ENCODE assay signal across 1 cellular context in the genomic region with DNA sequence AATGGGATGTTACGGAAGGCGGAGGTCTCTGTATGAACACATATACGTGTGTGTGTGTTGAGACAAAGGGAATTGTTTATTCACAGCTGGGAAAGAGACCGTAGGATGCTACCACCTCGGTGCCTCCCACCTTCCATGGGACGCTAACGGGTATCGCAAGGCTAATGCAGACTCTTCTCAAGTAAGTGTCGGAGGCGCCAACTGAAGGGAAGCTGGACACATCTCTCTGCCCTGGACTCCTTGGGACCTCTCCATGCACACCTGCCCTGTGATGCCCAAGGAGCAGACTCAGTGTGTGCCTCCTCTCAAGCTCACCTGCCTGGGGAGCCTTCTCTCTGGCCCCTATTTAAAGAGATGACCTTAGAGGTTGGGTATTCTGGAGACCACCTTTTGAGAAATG.
TF ChIP-seq lines count a peak whose summit lies in the region.

No MANE protein-coding gene starts in this region.

TF ChIP-seq in WTC11, 78 proteins besides CTCF, POLR2A, EP300 and RAD21 (continued from another document):
- TF ChIP-seq, protein P1, sequence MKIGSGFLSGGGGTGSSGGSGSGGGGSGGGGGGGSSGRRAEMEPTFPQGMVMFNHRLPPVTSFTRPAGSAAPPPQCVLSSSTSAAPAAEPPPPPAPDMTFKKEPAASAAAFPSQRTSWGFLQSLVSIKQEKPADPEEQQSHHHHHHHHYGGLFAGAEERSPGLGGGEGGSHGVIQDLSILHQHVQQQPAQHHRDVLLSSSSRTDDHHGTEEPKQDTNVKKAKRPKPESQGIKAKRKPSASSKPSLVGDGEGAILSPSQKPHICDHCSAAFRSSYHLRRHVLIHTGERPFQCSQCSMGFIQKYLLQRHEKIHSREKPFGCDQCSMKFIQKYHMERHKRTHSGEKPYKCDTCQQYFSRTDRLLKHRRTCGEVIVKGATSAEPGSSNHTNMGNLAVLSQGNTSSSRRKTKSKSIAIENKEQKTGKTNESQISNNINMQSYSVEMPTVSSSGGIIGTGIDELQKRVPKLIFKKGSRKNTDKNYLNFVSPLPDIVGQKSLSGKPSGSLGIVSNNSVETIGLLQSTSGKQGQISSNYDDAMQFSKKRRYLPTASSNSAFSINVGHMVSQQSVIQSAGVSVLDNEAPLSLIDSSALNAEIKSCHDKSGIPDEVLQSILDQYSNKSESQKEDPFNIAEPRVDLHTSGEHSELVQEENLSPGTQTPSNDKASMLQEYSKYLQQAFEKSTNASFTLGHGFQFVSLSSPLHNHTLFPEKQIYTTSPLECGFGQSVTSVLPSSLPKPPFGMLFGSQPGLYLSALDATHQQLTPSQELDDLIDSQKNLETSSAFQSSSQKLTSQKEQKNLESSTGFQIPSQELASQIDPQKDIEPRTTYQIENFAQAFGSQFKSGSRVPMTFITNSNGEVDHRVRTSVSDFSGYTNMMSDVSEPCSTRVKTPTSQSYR (CRISPR knock-in tag; IDR thresholded peaks at IDR 0.05): no peak
- TF ChIP-seq ZNF138 (CRISPR knock-in tag; conservative IDR thresholded peaks at IDR 0.05): no peak
- no peak for TF ChIP-seq KAT7 (CRISPR knock-in tag; IDR thresholded peaks at IDR 0.05; ENCODE audit: borderline replicate concordance)
- no peak for TF ChIP-seq ELF4 (CRISPR knock-in tag; IDR thresholded peaks at IDR 0.05; ENCODE audit: low read depth)
- TF ChIP-seq, protein P2, sequence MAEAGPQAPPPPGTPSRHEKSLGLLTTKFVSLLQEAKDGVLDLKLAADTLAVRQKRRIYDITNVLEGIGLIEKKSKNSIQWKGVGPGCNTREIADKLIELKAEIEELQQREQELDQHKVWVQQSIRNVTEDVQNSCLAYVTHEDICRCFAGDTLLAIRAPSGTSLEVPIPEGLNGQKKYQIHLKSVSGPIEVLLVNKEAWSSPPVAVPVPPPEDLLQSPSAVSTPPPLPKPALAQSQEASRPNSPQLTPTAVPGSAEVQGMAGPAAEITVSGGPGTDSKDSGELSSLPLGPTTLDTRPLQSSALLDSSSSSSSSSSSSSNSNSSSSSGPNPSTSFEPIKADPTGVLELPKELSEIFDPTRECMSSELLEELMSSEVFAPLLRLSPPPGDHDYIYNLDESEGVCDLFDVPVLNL (CRISPR knock-in tag; IDR thresholded peaks at IDR 0.05; ENCODE audit: borderline replicate concordance, low read depth): no peak
- no peak for TF ChIP-seq NR3C1 (CRISPR knock-in tag; conservative IDR thresholded peaks at IDR 0.05; ENCODE audit: low read depth)
- TF ChIP-seq PRRX2 (CRISPR knock-in tag; IDR thresholded peaks at IDR 0.05): no peak
